8 cellular contexts compared by ENCODE assay signal in the genomic region with DNA sequence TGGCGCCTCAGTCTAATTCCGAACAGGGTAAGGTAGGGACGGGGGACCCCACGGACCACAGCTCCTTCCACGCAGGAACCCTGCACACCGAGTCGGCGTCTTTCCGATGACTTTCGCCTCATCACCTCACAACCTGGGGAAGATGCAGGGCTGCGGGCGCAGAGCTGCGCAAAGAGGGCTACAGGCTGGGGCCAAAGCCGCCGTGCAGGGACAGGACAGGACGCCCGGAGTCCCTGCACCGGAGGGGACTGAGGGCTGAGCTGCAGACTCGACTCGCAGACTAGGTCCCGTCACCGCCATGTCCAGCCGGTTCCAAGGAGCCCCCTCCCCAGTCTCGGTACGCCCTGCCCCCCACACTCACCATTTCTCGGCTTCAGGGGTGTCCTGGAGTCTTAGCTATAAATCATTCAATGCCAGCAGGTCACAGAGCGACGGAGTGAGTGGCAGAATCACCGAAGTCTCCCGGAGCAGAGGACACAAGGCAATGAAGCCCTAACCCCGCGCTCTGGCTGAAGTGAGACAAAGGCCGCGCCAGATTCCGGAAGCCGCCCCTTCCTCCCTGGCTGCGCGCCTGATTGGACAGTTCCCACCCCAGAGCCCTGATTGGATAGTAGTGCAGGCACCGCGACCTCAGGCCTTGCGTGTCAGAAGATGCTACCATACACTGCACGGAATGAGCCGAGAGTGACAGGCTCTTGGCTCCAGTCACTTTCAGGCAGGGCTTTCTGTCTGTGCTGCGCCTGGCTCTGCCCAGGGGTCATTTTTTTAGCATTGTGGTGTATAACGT. TPM values are rescaled to one million over a fixed set of nuclear protein-coding genes. Genes with fewer than 3 reads are reported as not detected.
DNase-seq lines count a peak whose midpoint lies in the region; ATAC-seq and TF ChIP-seq lines count a peak whose summit lies in the region.
"Not testable (repeated sequence)": the region's sequence is repeated elsewhere in the genome, so short reads cannot be mapped to it uniquely, and the experiment has no call there.

A gene (minus strand): TSS at position 522 of the 787 bp plus-strand sequence. CDS start 158 bp downstream, at position 364.

- H3K4me3 ChIP-seq in AG09309 (ENCODE audit: control insufficient read depth, low read depth, low read length): peak within 1 kb of the TSS; percentile 73
- H3K4me3 ChIP-seq in WI38 (ENCODE audit: low read depth, low read length): peak within 1 kb of the TSS; percentile 73
- H3K4me3 ChIP-seq in cardiac fibroblast (replicated peaks in 1 of 2; ENCODE audit: low read depth in 2 of 2, low read length in 2 of 2): peak within 1 kb of the TSS; percentile 68 to 78

- H3K36me3 Mint-ChIP-seq in immature natural killer cell: not testable (repeated sequence)

- peaks cover 14 to 19% of the 10 kb centered on the region in 2 donors for H3K4me1 Mint-ChIP-seq in immature natural killer cell

- H3K4me3 Mint-ChIP-seq in immature natural killer cell: peak within 1 kb of the TSS; percentile 91 to 96 (median 93)

- not testable (repeated sequence) for H3K9me3 Mint-ChIP-seq in immature natural killer cell

- ATAC-seq in GM19023 (IDR thresholded peaks at IDR 0.05; ENCODE audit: unreplicated experiment): peak; percentile 100
- ATAC-seq in HG03196 (IDR thresholded peaks at IDR 0.05; ENCODE audit: unreplicated experiment): peak; percentile 100

- TF ChIP-seq CTCF in AG09309 (IDR thresholded peaks at IDR 0.05; ENCODE audit: control insufficient read depth, insufficient read depth, low read depth, low read length, missing control alignments); WI38 (IDR thresholded peaks at IDR 0.05; ENCODE audit: low read depth, low read length); cardiac fibroblast (IDR thresholded peaks at IDR 0.05; ENCODE audit: low read depth, low read length): not testable (repeated sequence)

- H3K27me3 Mint-ChIP-seq in immature natural killer cell (ENCODE audit: low read depth in 3 of 3): not testable (repeated sequence)

- peak; percentile 86 for DNase-seq in AG09309 (ENCODE audit: low read depth)
- peak; percentile 94 for DNase-seq in NCI-H226
- DNase-seq in cardiac fibroblast (ENCODE audit: low read depth in 2 of 2): peak; percentile 97 to 98
- peak; percentile 89 to 91 (median 90) for DNase-seq in immature natural killer cell
- DNase-seq in smooth muscle cell of the brain vasculature (ENCODE audit: low read depth, low spot score): peak; percentile 87

- peak within 1 kb of the TSS; percentile 80 to 92 (median 84) for H3K27ac Mint-ChIP-seq in immature natural killer cell

RNA-seq across cellular contexts. Expression of the gene that starts here (rescaled TPM):
- 1 to 10 TPM; 1.8 to 7.4 (median 3.8) TPM for polyA plus RNA-seq in immature natural killer cell

Comparison
In these comparisons a context has a peak if more than half of its experiments do, and no peak if none do; other contexts are left out.
1. Peak in every context shown above with its lines: DNase-seq, ATAC-seq and H3K4me3 ChIP-seq.